In genomic region chr10:95767884-95768556, GRCh38 we compare ENCODE assay signal across 8 cellular contexts. TPM values are rescaled to one million over a fixed set of nuclear protein-coding genes. Genes with fewer than 3 reads are reported as not detected.
DNase-seq lines count a peak whose midpoint lies in the region; ATAC-seq and TF ChIP-seq lines count a peak whose summit lies in the region.

No MANE protein-coding gene starts in this region.

- ATAC-seq in Right ventricle myocardium inferior, result peak; percentile 31
- ATAC-seq in HG03378 (IDR thresholded peaks at IDR 0.05; ENCODE audit: unreplicated experiment), result peak; percentile 82
- peak in 1 of 2 donors; percentile 84 for ATAC-seq in upper lobe of left lung (ENCODE audit: low FRiP score in 2 of 2)

- no peak overlapping the region for H3K4me3 ChIP-seq in upper lobe of left lung

- no peak for TF ChIP-seq POLR2A in upper lobe of left lung (IDR thresholded peaks at IDR 0.05)

- peak in 1 of 4 donors; percentile 25 for TF ChIP-seq EP300 in upper lobe of left lung (IDR thresholded peaks at IDR 0.05)

- no peak for TF ChIP-seq CTCF in upper lobe of left lung (IDR thresholded peaks at IDR 0.05)

- no peaks in the 10 kb centered on the region for H3K9me3 ChIP-seq in upper lobe of left lung

- no peaks in the 10 kb centered on the region for H3K36me3 ChIP-seq in upper lobe of left lung

- no peaks in the 10 kb centered on the region for H3K27me3 ChIP-seq in upper lobe of left lung

- peaks cover 0 to 12% (median 6%) of the 10 kb centered on the region in 4 donors for H3K4me1 ChIP-seq in upper lobe of left lung

- H3K27ac ChIP-seq in upper lobe of left lung, result peak overlapping the region; percentile 40 to 74 (median 62)

- DNase-seq in Right ventricle myocardium inferior (ENCODE audit: missing footprints) (peak; percentile 57), cardiac septum (ENCODE audit: low spot score) (no peak), dermis microvascular lymphatic vessel endothelial cell (ENCODE audit: low read depth in 2 of 2) (peak; percentile 30 to 80), upper lobe of left lung (peak in 1 of 2 donors; percentile 51), NCI-H1694 (lab: John Stamatoyannopoulos, UW) (no peak)
- no peak for DNase-seq in stimulated activated naive CD4-positive, alpha-beta T cell treated with Interleukin-2 at 50 U/mL for 16 hours (lab: John Stamatoyannopoulos, UW)
- DNase-seq in activated CD8-positive, alpha-beta memory T cell treated with anti-CD3 and anti-CD28 coated beads, Interleukin-2, amount 50 U/mL, for 48 hours, result no peak

- intact Hi-C loops in Right ventricle myocardium inferior (cut with DNase I), result no loop called here
- intact Hi-C loops in cardiac septum (cut with DNase I), result no loop called here

RNA-seq across cellular contexts. Expression of gene ENTPD1, which starts 12.1 kb away (rescaled TPM):
- total RNA-seq in Right ventricle myocardium inferior (6.3 TPM), cardiac septum (14.7 TPM), dermis microvascular lymphatic vessel endothelial cell (5.3 and 6.2 TPM in 2 replicates), upper lobe of left lung (10 to 100 TPM; 18.0 to 45.4 (median 22.3) TPM)

Comparison
In these comparisons a context has a peak if more than half of its experiments do, and no peak if none do; other contexts are left out.
1. DNase-seq: peak in Right ventricle myocardium inferior (single experiment) and dermis microvascular lymphatic vessel endothelial cell (2 of 2); none in cardiac septum (single experiment), stimulated activated naive CD4-positive, alpha-beta T cell treated with Interleukin-2 at 50 U/mL for 16 hours (single experiment), NCI-H1694 (single experiment) and activated CD8-positive, alpha-beta memory T cell treated with anti-CD3 and anti-CD28 coated beads, Interleukin-2, amount 50 U/mL, for 48 hours (single experiment).